Comparison of ENCODE assay signal across 12 cellular contexts in the genomic region with DNA sequence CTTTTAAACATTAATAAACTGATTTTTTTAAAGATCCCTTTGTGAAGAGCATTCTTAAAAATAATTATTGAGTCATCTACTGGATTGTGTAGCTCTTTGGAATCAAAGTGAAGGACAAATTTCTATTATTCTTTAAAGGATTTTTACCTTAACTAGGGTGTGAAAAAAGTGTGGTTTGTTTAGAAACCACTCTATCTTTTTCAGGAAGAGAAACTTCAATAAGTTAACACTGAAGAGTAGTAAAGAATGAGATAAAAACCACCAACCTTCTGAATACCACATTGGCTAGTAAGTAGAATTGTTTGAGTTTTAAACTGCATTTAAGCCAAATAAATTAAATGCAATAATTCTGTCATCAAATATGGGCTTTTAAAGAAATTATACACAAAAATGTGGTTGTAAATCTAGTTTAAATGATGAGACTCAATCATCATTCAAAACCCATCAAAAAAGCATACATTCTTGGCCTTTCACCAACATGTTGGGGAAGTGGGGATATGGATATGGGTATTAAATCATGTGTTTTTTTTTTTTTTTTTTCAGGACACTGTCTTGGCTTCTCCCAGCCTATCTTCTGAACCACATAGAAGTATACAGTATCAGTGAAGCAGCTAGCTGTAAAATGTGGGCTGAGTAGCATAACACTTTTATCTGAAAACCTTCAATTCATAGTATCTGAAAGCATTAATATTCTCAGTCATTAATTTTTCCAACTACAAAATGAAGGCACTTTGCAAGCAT. TPM values are rescaled to one million over a fixed set of nuclear protein-coding genes. Genes with fewer than 3 reads are reported as not detected.
A peak's percentile ranks its signal among the peaks of the same experiment; 100 is the strongest.
DNase-seq lines count a peak whose midpoint lies in the region; ATAC-seq, FAIRE-seq and TF ChIP-seq lines count a peak whose summit lies in the region.
"Had no signal": no experiment of that assay in that cellular context is flagged by ENCODE, and none has a peak within 500 bp of the region (broad histone marks: within the 10 kb centered on the region; RNA-seq: fewer than 3 reads in every experiment).

No MANE protein-coding gene starts in this region.

- H3K36me3 Mint-ChIP-seq in activated naive CD4-positive, alpha-beta T cell treated with anti-CD3 and anti-CD28 coated beads for 36 hours (ENCODE audit: low read depth) = peaks cover 68% of the 10 kb centered on the region
- H3K36me3 Mint-ChIP-seq in activated T-helper 1 cell treated with anti-CD3 and anti-CD28 coated beads, Interleukin-12 subunit alpha, Interleukin-12 subunit beta, Interleukin-2, Interleukin-4 antibody, amounts not matched to agents 30 ng/mL and 10 ng/mL and 1 ng/mL, durations not matched to agents 14 hours and 24 hours and 36 hours (ENCODE audit: low read depth) = peaks cover 45% of the 10 kb centered on the region

- DNase-seq in activated naive CD4-positive, alpha-beta T cell treated with anti-CD3 and anti-CD28 coated beads for 36 hours = no peak
- DNase-seq in activated naive CD4-positive, alpha-beta T cell treated with anti-CD3 and anti-CD28 coated beads, Interleukin-2, amount 50 U/mL, for 16 hours = no peak
- DNase-seq in activated T-helper 1 cell treated with anti-CD3 and anti-CD28 coated beads, Interleukin-12 subunit alpha, Interleukin-12 subunit beta, Interleukin-2, Interleukin-4 antibody, amounts not matched to agents 30 ng/mL and 10 ng/mL and 1 ng/mL, durations not matched to agents 14 hours and 24 hours and 36 hours (ENCODE audit: low spot score) = no peak
- DNase-seq in amniotic stem cell (lab: John Stamatoyannopoulos, UW) (no peak), DMS 273 treated with DMSO at 0.1 percent for 48 hours (lab: John Stamatoyannopoulos, UW) (no peak), HepG2 (ENCODE audit: low spot score) (no peak)
- DNase-seq: AML-193, mucosa of descending colon, NCI-H2171 treated with DMSO at 0.1 percent for 48 hours had no signal

- H4K20me1 ChIP-seq in HepG2 (ENCODE audit: insufficient read depth, low read length) = no peaks in the 10 kb centered on the region

- in situ Hi-C loops in HepG2 (cut with HindIII; ENCODE audit: extremely low pct_ligation_motif_present, low pct_unique_long_range_greater_than_20kb) = no loop called here

- peak overlapping the region; percentile 69 for H3K27ac Mint-ChIP-seq in activated naive CD4-positive, alpha-beta T cell treated with anti-CD3 and anti-CD28 coated beads for 36 hours
- no peak overlapping the region for H3K27ac Mint-ChIP-seq in activated T-helper 1 cell treated with anti-CD3 and anti-CD28 coated beads, Interleukin-12 subunit alpha, Interleukin-12 subunit beta, Interleukin-2, Interleukin-4 antibody, amounts not matched to agents 30 ng/mL and 10 ng/mL and 1 ng/mL, durations not matched to agents 14 hours and 24 hours and 36 hours

- ATAC-seq in HG02870 (IDR thresholded peaks at IDR 0.05; ENCODE audit: unreplicated experiment) (peak; percentile 39), HepG2 (no peak)
- ATAC-seq: mucosa of descending colon had no signal

- H3K27me3 ChIP-seq in subcutaneous abdominal adipose tissue (ENCODE audit: control insufficient read depth in 5 of 5, insufficient read depth in 4 of 5, low read length in 5 of 5) (no peaks in the 10 kb centered on the region), HepG2 (ENCODE audit: control insufficient read depth in 1 of 2, insufficient read depth in 2 of 2, low read length in 2 of 2) (peaks cover 8 to 20% of the 10 kb centered on the region in 2 experiments)
- H3K27me3 ChIP-seq: tibial nerve had no signal

- peak overlapping the region; percentile 74 for H3K27ac ChIP-seq in subcutaneous abdominal adipose tissue (ENCODE audit: low read depth, low read length)
- H3K27ac ChIP-seq in HepG2 (ENCODE audit: extremely low read length, insufficient read depth, low read length) = no peak overlapping the region

- peaks cover 49% of the 10 kb centered on the region for H3K4me1 Mint-ChIP-seq in activated naive CD4-positive, alpha-beta T cell treated with anti-CD3 and anti-CD28 coated beads for 36 hours (ENCODE audit: low read depth)
- H3K4me1 Mint-ChIP-seq in activated T-helper 1 cell treated with anti-CD3 and anti-CD28 coated beads, Interleukin-12 subunit alpha, Interleukin-12 subunit beta, Interleukin-2, Interleukin-4 antibody, amounts not matched to agents 30 ng/mL and 10 ng/mL and 1 ng/mL, durations not matched to agents 14 hours and 24 hours and 36 hours (ENCODE audit: low read depth) = peaks cover 63% of the 10 kb centered on the region

- H3K4me3 ChIP-seq in subcutaneous abdominal adipose tissue (ENCODE audit: low read depth in 1 of 5, low read length in 5 of 5) (peak overlapping the region in 2 of 5 donors; percentile 4 to 74), HepG2 (replicated peaks in 1 of 3; ENCODE audit: insufficient read depth in 1 of 3, low read depth in 2 of 3, low read length in 3 of 3) (no peak overlapping the region)
- H3K4me3 ChIP-seq: mucosa of descending colon had no signal

- no peaks in the 10 kb centered on the region for H3K9me3 Mint-ChIP-seq in activated naive CD4-positive, alpha-beta T cell treated with anti-CD3 and anti-CD28 coated beads for 36 hours
- H3K9me3 Mint-ChIP-seq in activated T-helper 1 cell treated with anti-CD3 and anti-CD28 coated beads, Interleukin-12 subunit alpha, Interleukin-12 subunit beta, Interleukin-2, Interleukin-4 antibody, amounts not matched to agents 30 ng/mL and 10 ng/mL and 1 ng/mL, durations not matched to agents 14 hours and 24 hours and 36 hours = no peaks in the 10 kb centered on the region

- FAIRE-seq in HepG2 (lab: Jason Lieb, UNC) = no peak

- no peaks in the 10 kb centered on the region for H3K27me3 Mint-ChIP-seq in activated naive CD4-positive, alpha-beta T cell treated with anti-CD3 and anti-CD28 coated beads for 36 hours (ENCODE audit: low read depth)
- H3K27me3 Mint-ChIP-seq in activated T-helper 1 cell treated with anti-CD3 and anti-CD28 coated beads, Interleukin-12 subunit alpha, Interleukin-12 subunit beta, Interleukin-2, Interleukin-4 antibody, amounts not matched to agents 30 ng/mL and 10 ng/mL and 1 ng/mL, durations not matched to agents 14 hours and 24 hours and 36 hours (ENCODE audit: insufficient read depth) = no peaks in the 10 kb centered on the region

- H3K4me1 ChIP-seq in subcutaneous abdominal adipose tissue (ENCODE audit: control insufficient read depth in 5 of 5, insufficient read depth in 5 of 5, low read length in 5 of 5) (peaks cover 0 to 47% (median 19%) of the 10 kb centered on the region in 5 donors), HepG2 (ENCODE audit: insufficient read depth, low read length) (peaks cover 16% of the 10 kb centered on the region)

- H3K36me3 ChIP-seq in subcutaneous abdominal adipose tissue (ENCODE audit: control insufficient read depth in 5 of 5, insufficient read depth in 5 of 5, low read length in 5 of 5) (peaks cover 4 to 24% (median 20%) of the 10 kb centered on the region in 5 donors), HepG2 (replicated peaks in 1 of 2; ENCODE audit: control insufficient read depth in 1 of 2, insufficient read depth in 2 of 2, low read length in 2 of 2) (no peaks in the 10 kb centered on the region)
- H3K36me3 ChIP-seq: tibial nerve had no signal

- peak overlapping the region; percentile 54 for H3K4me3 Mint-ChIP-seq in activated naive CD4-positive, alpha-beta T cell treated with anti-CD3 and anti-CD28 coated beads for 36 hours
- peak overlapping the region; percentile 48 for H3K4me3 Mint-ChIP-seq in activated T-helper 1 cell treated with anti-CD3 and anti-CD28 coated beads, Interleukin-12 subunit alpha, Interleukin-12 subunit beta, Interleukin-2, Interleukin-4 antibody, amounts not matched to agents 30 ng/mL and 10 ng/mL and 1 ng/mL, durations not matched to agents 14 hours and 24 hours and 36 hours

- CTCF ChIA-PET in activated naive CD4-positive, alpha-beta T cell treated with anti-CD3 and anti-CD28 coated beads for 36 hours (lab: Charles Lee) = interaction anchor here (1.1 to 4.2 kb wide), 4 partner anchors 10 to 103 kb away, joined by 3 to 91 read pairs (median 54); no protein-coding TSS in a partner anchor
- CTCF ChIA-PET in HepG2 (lab: Yijun Ruan, JAX; ENCODE audit: low intra/inter-chr PET ratio, low total read pairs) = no interaction called here

- no peak for TF ChIP-seq RAD21 in HepG2 (CRISPR knock-in tag; IDR thresholded peaks at IDR 0.05)

- no TSS peak for BruUV-seq in HepG2 (replicated peaks; lab: Mats Ljungman, UMichigan)

- POLR2A ChIA-PET in HepG2 (lab: Yijun Ruan, JAX) = no interaction called here

- TF ChIP-seq POLR2A in HepG2 (IDR thresholded peaks at IDR 0.05; ENCODE audit: insufficient read depth in 1 of 2, low read depth in 2 of 2, low read length in 2 of 2) = no peak

- intact Hi-C loops in activated naive CD4-positive, alpha-beta T cell treated with anti-CD3 and anti-CD28 coated beads for 36 hours (cut with micrococcal nuclease) = loop anchor here (1.0 kb wide), 1 partner anchor 10 kb away; no protein-coding TSS in a partner anchor
- intact Hi-C loops in activated T-helper 1 cell treated with anti-CD3 and anti-CD28 coated beads, Interleukin-12 subunit alpha, Interleukin-12 subunit beta, Interleukin-2, Interleukin-4 antibody, amounts not matched to agents 30 ng/mL and 10 ng/mL and 1 ng/mL, durations not matched to agents 14 hours and 24 hours and 36 hours (cut with micrococcal nuclease) = no loop called here
- intact Hi-C loops in HepG2 (cut with micrococcal nuclease; ENCODE audit: unreplicated experiment) = no loop called here

- H3K9ac ChIP-seq in subcutaneous abdominal adipose tissue (ENCODE audit: low read length in 5 of 5) (peak overlapping the region in 1 of 5 donors; percentile 4), HepG2 (ENCODE audit: insufficient read depth, low read depth, low read length) (no peak overlapping the region)

- no peak overlapping the region for H2AFZ ChIP-seq in HepG2 (ENCODE audit: low read length)

- TF ChIP-seq EP300 in HepG2 (IDR thresholded peaks at IDR 0.05; ENCODE audit: low read depth in 2 of 2, low read length in 2 of 2) (no peak), HepG2 (CRISPR knock-in tag; IDR thresholded peaks at IDR 0.05; ENCODE audit: borderline replicate concordance) (no peak)

- no peaks in the 10 kb centered on the region for H3K79me2 ChIP-seq in HepG2 (ENCODE audit: insufficient read depth, low read length)

- no peaks in the 10 kb centered on the region for H3K9me3 ChIP-seq in subcutaneous abdominal adipose tissue (ENCODE audit: control insufficient read depth in 5 of 5, low read length in 5 of 5)
- H3K9me3 ChIP-seq in HepG2 (ENCODE audit: low read length) = no peaks in the 10 kb centered on the region
- H3K9me3 ChIP-seq: mucosa of descending colon, tibial nerve had no signal

- H3K4me2 ChIP-seq in HepG2 (ENCODE audit: low read depth, low read length) = no peak overlapping the region

- TF ChIP-seq CTCF in HepG2 (CRISPR knock-in tag; IDR thresholded peaks at IDR 0.05) = no peak

RNA-seq across cellular contexts. Expression of a gene that starts 4.8 kb away (rescaled TPM):
- 100 to 1,000 TPM; 129 to 131 TPM for total RNA-seq in activated naive CD4-positive, alpha-beta T cell treated with anti-CD3 and anti-CD28 coated beads for 36 hours
- total RNA-seq in activated T-helper 1 cell treated with anti-CD3 and anti-CD28 coated beads, Interleukin-12 subunit alpha, Interleukin-12 subunit beta, Interleukin-2, Interleukin-4 antibody, amounts not matched to agents 30 ng/mL and 10 ng/mL and 1 ng/mL, durations not matched to agents 14 hours and 24 hours and 36 hours = 42.5 and 42.9 TPM in 2 replicates
- not detected in 2 replicates for total RNA-seq in HepG2 (2016; rRNA removed; fragmentation: Illumina TruSeq; extraction: Trizol)
- not detected in 2 replicates for total RNA-seq in HepG2 (2016; cell fraction: cytosol; rRNA removed; fragmentation: Illumina TruSeq; extraction: Trizol; ENCODE audit: low read depth)
- not detected in 2 replicates for total RNA-seq in HepG2 (2016; cell fraction: insoluble cytoplasmic fraction; rRNA removed; fragmentation: Illumina TruSeq; extraction: Trizol)
- total RNA-seq in HepG2 (2016; cell fraction: membrane; rRNA removed; fragmentation: Illumina TruSeq; extraction: Trizol) = not detected in 2 replicates
- not detected in 2 replicates for total RNA-seq in HepG2 (2016; cell fraction: nucleus; rRNA removed; fragmentation: Illumina TruSeq; extraction: Trizol)
- polyA plus RNA-seq in HepG2 (2011; rRNA removed) = not detected in 2 replicates
- not detected in 2 replicates for polyA plus RNA-seq in HepG2 (2011; cell fraction: cytosol; rRNA removed)
- not detected in 2 replicates for polyA plus RNA-seq in HepG2 (2011; cell fraction: nucleus; rRNA removed)
- not detected in 2 replicates for polyA plus RNA-seq in HepG2 (2012)
- not detected in 2 replicates for polyA plus RNA-seq in HepG2 (2016; cell fraction: cytosol; fragmentation: Illumina TruSeq; extraction: Trizol; ENCODE audit: low read depth)
- polyA plus RNA-seq in HepG2 (2016; cell fraction: insoluble cytoplasmic fraction; fragmentation: Illumina TruSeq; extraction: Trizol; ENCODE audit: low read depth) = not detected in 2 replicates
- not detected in 2 replicates for polyA plus RNA-seq in HepG2 (2016; cell fraction: membrane; fragmentation: Illumina TruSeq; extraction: Trizol; ENCODE audit: low read depth)
- polyA plus RNA-seq in HepG2 (2016; cell fraction: nucleus; fragmentation: Illumina TruSeq; extraction: Trizol; ENCODE audit: insufficient read depth, low read depth) = not detected in 2 replicates
- polyA minus RNA-seq in HepG2 (2011; rRNA and poly(A)+ RNA removed; ENCODE audit: low replicate concordance) = 0.33 TPM in 1 of 2 replicates, not detected in the other
- polyA minus RNA-seq in HepG2 (2011; cell fraction: cytosol; rRNA and poly(A)+ RNA removed) = not detected in 2 replicates
- not detected in 2 replicates for polyA minus RNA-seq in HepG2 (2011; cell fraction: nucleus; rRNA and poly(A)+ RNA removed)

Comparison
In these comparisons a context has a peak if more than half of its experiments do, and no peak if none do; other contexts are left out.
1. RNA of a gene that starts 4.8 kb away (total RNA-seq): 129 to 131 TPM in activated naive CD4-positive, alpha-beta T cell treated with anti-CD3 and anti-CD28 coated beads for 36 hours and 42.5 to 42.9 TPM in activated T-helper 1 cell treated with anti-CD3 and anti-CD28 coated beads, Interleukin-12 subunit alpha, Interleukin-12 subunit beta, Interleukin-2, Interleukin-4 antibody, amounts not matched to agents 30 ng/mL and 10 ng/mL and 1 ng/mL, durations not matched to agents 14 hours and 24 hours and 36 hours; not detected in HepG2; every median in the first group is over 10 times any median in the second.